In genomic region chr7:144384071-144384470, GRCh38 we compare ENCODE assay signal across 9 cellular contexts. TPM values are rescaled to one million over a fixed set of nuclear protein-coding genes. Genes with fewer than 3 reads are reported as not detected.
DNase-seq lines count a peak whose midpoint lies in the region; ATAC-seq and TF ChIP-seq lines count a peak whose summit lies in the region.
"Had no signal": no experiment of that assay in that cellular context is flagged by ENCODE, and none has a peak within 500 bp of the region (broad histone marks: within the 10 kb centered on the region; RNA-seq: fewer than 3 reads in every experiment).

No MANE protein-coding gene starts in this region.

- H3K9me3 ChIP-seq in trophoblast cell (ENCODE audit: insufficient read depth, low read depth, low read length), result no peaks in the 10 kb centered on the region
- no peaks in the 10 kb centered on the region for H3K9me3 ChIP-seq in tibial nerve

- ATAC-seq in GM19035 (IDR thresholded peaks at IDR 0.05; ENCODE audit: unreplicated experiment), result peak; percentile 74
- peak; percentile 80 for ATAC-seq in HG03103 (IDR thresholded peaks at IDR 0.05; ENCODE audit: low read depth, unreplicated experiment)
- ATAC-seq: natural killer cell had no signal

- no peak overlapping the region for H3K4me3 ChIP-seq in brain microvascular endothelial cell (ENCODE audit: low read depth, low read length)
- H3K4me3 ChIP-seq in trophoblast cell (ENCODE audit: low read depth, low read length), result no peak overlapping the region
- H3K4me3 ChIP-seq in tibial nerve, result no peak overlapping the region

- in situ Hi-C loops in brain microvascular endothelial cell (cut with HindIII; ENCODE audit: low pct_ligation_motif_present, low sequenced_read_pairs), result no loop called here

- H2BK120ac ChIP-seq in trophoblast cell (ENCODE audit: insufficient read depth, low read length, poor library complexity), result no peak overlapping the region

- DNase-seq in brain microvascular endothelial cell (peak; percentile 48), trophoblast cell (peak; percentile 49 to 62), caudate nucleus (lab: John Stamatoyannopoulos, UW) (no peak), GM19240 (ENCODE audit: insufficient read length, low spot score) (no peak), NCI-H446 (lab: John Stamatoyannopoulos, UW) (no peak), tibial nerve (ENCODE audit: low spot score in 2 of 2) (no peak)
- DNase-seq: natural killer cell had no signal

- H4K12ac ChIP-seq in trophoblast cell (ENCODE audit: low read depth, low read length), result no peak overlapping the region

- H3K27ac ChIP-seq in brain microvascular endothelial cell (no peak overlapping the region), trophoblast cell (ENCODE audit: low read depth, low read length) (peak overlapping the region; percentile 57), caudate nucleus (ENCODE audit: low read depth, low read length) (no peak overlapping the region), tibial nerve (no peak overlapping the region)

- WGBS in trophoblast cell (ENCODE audit: extremely low coverage, insufficient coverage, insufficient read length), result no CpG with 5 or more reads among the region's 4 CpGs
- 69 to 70% methylated on average over 4 of the region's 4 CpGs for WGBS in tibial nerve, 2 donors

- H3K4me2 ChIP-seq in trophoblast cell (ENCODE audit: low read length), result peak overlapping the region; percentile 46

- no peak overlapping the region for H3K14ac ChIP-seq in trophoblast cell (ENCODE audit: low read length)

- H2BK12ac ChIP-seq in trophoblast cell (ENCODE audit: low read length), result no peak overlapping the region

- TF ChIP-seq POLR2A in tibial nerve (IDR thresholded peaks at IDR 0.05), result no peak

- no peak overlapping the region for H2BK5ac ChIP-seq in trophoblast cell (ENCODE audit: low read depth, low read length, poor library complexity)

- H3K4me1 ChIP-seq in trophoblast cell (ENCODE audit: control insufficient read depth in 1 of 2, insufficient read depth in 2 of 2, low read length in 2 of 2) (peaks cover 5 to 13% of the 10 kb centered on the region in 2 experiments), tibial nerve (no peaks in the 10 kb centered on the region)

- peaks cover 2% of the 10 kb centered on the region for H3K79me1 ChIP-seq in trophoblast cell (ENCODE audit: low read length)

- H3K27me3 ChIP-seq in brain microvascular endothelial cell (replicated peaks) (no peaks in the 10 kb centered on the region), trophoblast cell (ENCODE audit: insufficient read depth, low read length) (no peaks in the 10 kb centered on the region), tibial nerve (no peaks in the 10 kb centered on the region)

- no peak for TF ChIP-seq EP300 in tibial nerve (IDR thresholded peaks at IDR 0.05)

- no peak overlapping the region for H3K9ac ChIP-seq in trophoblast cell (ENCODE audit: low read length)

- H4K91ac ChIP-seq in trophoblast cell (ENCODE audit: low read depth, low read length), result no peak overlapping the region

- H3K79me2 ChIP-seq in trophoblast cell (ENCODE audit: control insufficient read depth, insufficient read depth, low read length, poor library complexity), result no peaks in the 10 kb centered on the region

- no peak overlapping the region for H2AK5ac ChIP-seq in trophoblast cell (ENCODE audit: low read length)

- H3K4ac ChIP-seq in trophoblast cell (ENCODE audit: low read depth, low read length), result no peak overlapping the region

- H3K36me3 ChIP-seq in brain microvascular endothelial cell (replicated peaks), result no peaks in the 10 kb centered on the region
- peaks cover 8 to 14% of the 10 kb centered on the region in 2 experiments for H3K36me3 ChIP-seq in trophoblast cell (ENCODE audit: control insufficient read depth in 1 of 2, insufficient read depth in 2 of 2, low read length in 2 of 2)
- peaks cover 0 to 16% (median 0%) of the 10 kb centered on the region in 3 donors for H3K36me3 ChIP-seq in tibial nerve

- no peak overlapping the region for H2AFZ ChIP-seq in trophoblast cell (ENCODE audit: insufficient read depth, low read length, poor library complexity)

- H4K8ac ChIP-seq in trophoblast cell (ENCODE audit: low read depth, low read length), result no peak overlapping the region

- no peak for TF ChIP-seq CTCF in brain microvascular endothelial cell (IDR thresholded peaks at IDR 0.05; ENCODE audit: low read depth, low read length, missing control alignments)
- no peak for TF ChIP-seq CTCF in tibial nerve (IDR thresholded peaks at IDR 0.05)

- H3K23ac ChIP-seq in trophoblast cell (ENCODE audit: low read length), result no peak overlapping the region

- no peak overlapping the region for H3K18ac ChIP-seq in trophoblast cell (ENCODE audit: low read length)

RNA-seq across cellular contexts. Expression of gene NOBOX, which starts 19.4 kb away (rescaled TPM):
- not detected in 2 replicates for polyA plus RNA-seq in trophoblast cell (2013)
- total RNA-seq in tibial nerve, result not detected
- total RNA-seq: natural killer cell had no signal

RNA-seq across cellular contexts. Expression of gene ARHGEF5, which starts 28.9 kb away (rescaled TPM):
- polyA plus RNA-seq in trophoblast cell (2013), result 20.2 and 20.5 TPM in 2 replicates
- 10 to 100 TPM in 2 of 4 donors, 1 to 10 TPM in 2; 5.9 to 13.2 (median 10.4) TPM for total RNA-seq in tibial nerve

Comparison
In these comparisons a context has a peak if more than half of its experiments do, and no peak if none do; other contexts are left out.
1. DNase-seq: peak in brain microvascular endothelial cell (single experiment) and trophoblast cell (2 of 2); none in caudate nucleus (0 of 61), GM19240 (single experiment), NCI-H446 (0 of 2) and tibial nerve (0 of 2).